In genomic region chr10:75034131-75034512, GRCh38 we compare ENCODE assay signal across 9 cellular contexts.
DNase-seq lines count a peak whose midpoint lies in the region; TF ChIP-seq lines count a peak whose summit lies in the region.
"Had no signal": no experiment of that assay in that cellular context is flagged by ENCODE, and none has a peak within 500 bp of the region (broad histone marks: within the 10 kb centered on the region; RNA-seq: fewer than 3 reads in every experiment).

No MANE protein-coding gene starts in this region.

- no peaks in the 10 kb centered on the region for H3K27me3 ChIP-seq in tibial nerve
- no peaks in the 10 kb centered on the region for H3K27me3 ChIP-seq in CD4-positive, alpha-beta memory T cell (ENCODE audit: insufficient read depth, low read length)

- H3K27ac ChIP-seq in tibial nerve: no peak overlapping the region
- no peak overlapping the region for H3K27ac ChIP-seq in CD4-positive, alpha-beta memory T cell (ENCODE audit: low read depth, low read length)

- H3K27me3 Mint-ChIP-seq in activated naive CD4-positive, alpha-beta T cell treated with anti-CD3 and anti-CD28 coated beads, Interleukin-2, amount 50 U/mL, for 24 hours: no peaks in the 10 kb centered on the region
- no peaks in the 10 kb centered on the region for H3K27me3 Mint-ChIP-seq in CD4-positive, alpha-beta memory T cell

- no peak for TF ChIP-seq EP300 in tibial nerve (IDR thresholded peaks at IDR 0.05)

- H3K27ac Mint-ChIP-seq in activated naive CD4-positive, alpha-beta T cell treated with anti-CD3 and anti-CD28 coated beads, Interleukin-2, amount 50 U/mL, for 24 hours: peak overlapping the region; percentile 60
- peak overlapping the region in 3 of 7 donors; percentile 25 to 64 (median 53) for H3K27ac Mint-ChIP-seq in CD4-positive, alpha-beta memory T cell

- WGBS in tibial nerve, 2 donors: 63 to 73% methylated on average over 5 of the region's 5 CpGs

- DNase-seq in ELR (ENCODE audit: low read depth): peak; percentile 33
- peak; percentile 11 for DNase-seq in NCI-H774 (lab: John Stamatoyannopoulos, UW)
- peak; percentile 55 to 61 for DNase-seq in stimulated activated CD4-positive, alpha-beta T cell treated with anti-CD3 and anti-CD28 coated beads, Interleukin-2, amount 100 ng/mL, for 24 hours
- DNase-seq in tibial nerve (ENCODE audit: low spot score in 2 of 2): no peak
- no peak for DNase-seq in CD4-positive, alpha-beta memory T cell
- no peak for DNase-seq in medulla oblongata (ENCODE audit: extremely low spot score)
- DNase-seq: NCI-H526 treated with DMSO at 0.1 percent for 48 hours, retina had no signal

- H3K4me1 Mint-ChIP-seq in activated naive CD4-positive, alpha-beta T cell treated with anti-CD3 and anti-CD28 coated beads, Interleukin-2, amount 50 U/mL, for 24 hours: peaks cover 52% of the 10 kb centered on the region
- peaks cover 8 to 16% (median 14%) of the 10 kb centered on the region in 4 donors for H3K4me1 Mint-ChIP-seq in CD4-positive, alpha-beta memory T cell

- peak overlapping the region; percentile 54 for H3K4me3 Mint-ChIP-seq in activated naive CD4-positive, alpha-beta T cell treated with anti-CD3 and anti-CD28 coated beads, Interleukin-2, amount 50 U/mL, for 24 hours
- no peak overlapping the region for H3K4me3 Mint-ChIP-seq in CD4-positive, alpha-beta memory T cell

- H3K36me3 ChIP-seq in tibial nerve: peaks cover 0 to 27% (median 7%) of the 10 kb centered on the region in 3 donors
- peaks cover 10% of the 10 kb centered on the region for H3K36me3 ChIP-seq in CD4-positive, alpha-beta memory T cell (ENCODE audit: insufficient read depth, low read length)

- H3K36me3 Mint-ChIP-seq in activated naive CD4-positive, alpha-beta T cell treated with anti-CD3 and anti-CD28 coated beads, Interleukin-2, amount 50 U/mL, for 24 hours: peaks cover 9% of the 10 kb centered on the region
- H3K36me3 Mint-ChIP-seq in CD4-positive, alpha-beta memory T cell: peaks cover 22 to 24% of the 10 kb centered on the region in 2 donors

- no peak for TF ChIP-seq POLR2A in tibial nerve (IDR thresholded peaks at IDR 0.05)

- intact Hi-C loops in CD4-positive, alpha-beta memory T cell (cut with micrococcal nuclease): no loop called here

- no peaks in the 10 kb centered on the region for H3K9me3 Mint-ChIP-seq in activated naive CD4-positive, alpha-beta T cell treated with anti-CD3 and anti-CD28 coated beads, Interleukin-2, amount 50 U/mL, for 24 hours
- H3K9me3 Mint-ChIP-seq in CD4-positive, alpha-beta memory T cell: no peaks in the 10 kb centered on the region

- TF ChIP-seq CTCF in tibial nerve (IDR thresholded peaks at IDR 0.05): no peak

- peaks cover 0 to 7% (median 0%) of the 10 kb centered on the region in 4 donors for H3K4me1 ChIP-seq in tibial nerve
- peaks cover 6% of the 10 kb centered on the region for H3K4me1 ChIP-seq in CD4-positive, alpha-beta memory T cell (ENCODE audit: insufficient read depth, low read length)

- H3K9me3 ChIP-seq in tibial nerve: no peaks in the 10 kb centered on the region
- no peaks in the 10 kb centered on the region for H3K9me3 ChIP-seq in CD4-positive, alpha-beta memory T cell (ENCODE audit: control insufficient read depth in 1 of 2, low read length in 2 of 2)

- POLR2A ChIA-PET in CD4-positive, alpha-beta memory T cell (lab: Charles Lee; ENCODE audit: partially characterized antibody): no interaction called here

- no peak overlapping the region for H3K4me3 ChIP-seq in tibial nerve
- H3K4me3 ChIP-seq in CD4-positive, alpha-beta memory T cell (ENCODE audit: low read length in 2 of 2): no peak overlapping the region

- CTCF ChIA-PET in CD4-positive, alpha-beta memory T cell (lab: Charles Lee; ENCODE audit: partially characterized antibody): no interaction called here

Comparison
In these comparisons a context has a peak if more than half of its experiments do, and no peak if none do; other contexts are left out.
1. DNase-seq: peak in ELR (single experiment), NCI-H774 (single experiment) and stimulated activated CD4-positive, alpha-beta T cell treated with anti-CD3 and anti-CD28 coated beads, Interleukin-2, amount 100 ng/mL, for 24 hours (2 of 2); none in tibial nerve (0 of 2), CD4-positive, alpha-beta memory T cell (0 of 5) and medulla oblongata (single experiment).